Comparison of ENCODE assay signal across 25 cellular contexts in genomic region chr3:108352176-108352575, GRCh38. TPM values are rescaled to one million over a fixed set of nuclear protein-coding genes. Genes with fewer than 3 reads are reported as not detected.
"Had no signal": no experiment of that assay in that cellular context is flagged by ENCODE, and none has a peak within 500 bp of the region (broad histone marks: within the 10 kb centered on the region; RNA-seq: fewer than 3 reads in every experiment).

No MANE protein-coding gene starts in this region.

- H3K27ac ChIP-seq: KMS-11, VCaP had no signal

- H3K9me3 ChIP-seq: MG63, SK-N-SH had no signal

- H3K36me3 ChIP-seq: MG63 had no signal

- H3K27me3 ChIP-seq: MG63 had no signal

- H3K4me3 ChIP-seq: MG63 had no signal

- DNase-seq: activated CD4-positive, alpha-beta memory T cell treated with anti-CD3 and anti-CD28 coated beads, Interleukin-2, amount 10 ng/mL, durations not matched to agents 7 days and 5 days; activated CD4-positive, alpha-beta T cell treated with anti-CD3 and anti-CD28 coated beads for 36 hours; activated CD4-positive, alpha-beta T cell treated with anti-CD3 and anti-CD28 coated beads, Interleukin-2, amount 50 U/mL, for 1 hour; activated gamma-delta T cell treated with Interleukin-2 at 50 U/mL for 16 hours; activated naive CD4-positive, alpha-beta T cell treated with anti-CD3 and anti-CD28 coated beads, Interleukin-2, amount 10 ng/mL, durations not matched to agents 7 days and 5 days; activated naive CD8-positive, alpha-beta T cell treated with anti-CD3 and anti-CD28 coated beads for 36 hours; activated T-cell treated with anti-CD3 and anti-CD28 coated beads, Interleukin-2, amount 50 U/mL, for 72 hours; anterior cingulate cortex; cortex of kidney; MG63; NCI-H1092 treated with DMSO at 0.1 percent for 48 hours; NCI-H1417 treated with DMSO at 0.1 percent for 48 hours; NCI-H187; NCI-H2081; NCI-H345; NCI-H510A; NCI-H774; NK-92 treated with Interleukin-12 subunit alpha and Interleukin-12 subunit beta, amount 100 ng/mL, for 24 hours; OCI-M1; RPMI8226; SK-N-SH; T-helper 1 cell had no signal

RNA-seq across cellular contexts. Expression of gene HHLA2, which starts 55.8 kb away (rescaled TPM):
- total RNA-seq: Right ventricle myocardium inferior had no signal
- polyA plus RNA-seq: SK-N-SH had no signal
